In the genomic region with DNA sequence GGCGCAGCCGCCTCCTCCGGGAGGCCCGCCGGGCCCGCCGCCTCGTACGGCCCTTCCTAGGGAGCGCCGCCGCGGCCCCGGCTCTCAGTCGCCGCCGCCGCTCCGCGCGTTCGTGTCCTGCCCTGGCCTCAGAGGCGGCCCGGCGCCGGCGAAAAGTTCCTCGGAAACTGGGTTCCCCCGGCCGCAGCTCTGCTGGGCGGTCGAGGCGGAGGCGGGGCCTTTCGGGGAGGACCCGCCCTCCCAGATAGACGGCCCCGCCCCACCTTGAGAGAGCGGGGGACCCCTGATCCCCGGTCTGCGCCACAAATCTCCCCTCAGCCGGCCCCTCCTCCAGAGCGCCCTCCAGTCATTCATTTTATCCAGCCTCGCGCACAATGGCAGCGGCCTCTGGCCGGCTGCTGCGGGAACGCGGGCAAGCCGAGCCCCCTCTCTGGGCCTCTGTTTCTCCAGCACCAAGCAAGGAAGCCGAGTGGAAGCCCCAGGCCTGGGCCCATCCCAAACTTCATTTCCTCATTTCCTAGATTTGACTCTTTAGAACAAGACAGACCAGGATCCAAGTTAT, we compare ENCODE assay signal across 8 cellular contexts. TPM values are rescaled to one million over a fixed set of nuclear protein-coding genes. Genes with fewer than 3 reads are reported as not detected.
DNase-seq lines count a peak whose midpoint lies in the region; ATAC-seq and TF ChIP-seq lines count a peak whose summit lies in the region.

SREBF1 (minus strand) TSS at position 169 of the 562 bp plus-strand sequence. CDS start 169 bp downstream, outside the sequence.

- H3K27ac Mint-ChIP-seq in activated CD4-positive, alpha-beta T cell treated with anti-CD3 and anti-CD28 coated beads, Interleukin-2, amount 10 ng/mL, durations not matched to agents 7 days and 5 days, result peak within 1 kb of the TSS; percentile 97

- H3K4me1 Mint-ChIP-seq in activated CD4-positive, alpha-beta T cell treated with anti-CD3 and anti-CD28 coated beads, Interleukin-2, amount 10 ng/mL, durations not matched to agents 7 days and 5 days, result peaks cover 72% of the 10 kb centered on the region

- H3K27ac ChIP-seq in Karpas-422 (ENCODE audit: low read length) (peak within 1 kb of the TSS; percentile 78), ectodermal cell (ENCODE audit: insufficient read depth, low read depth, low read length, poor library complexity, severe bottlenecking) (peak within 1 kb of the TSS; percentile 87)

- H3K9me3 Mint-ChIP-seq in activated CD4-positive, alpha-beta T cell treated with anti-CD3 and anti-CD28 coated beads, Interleukin-2, amount 10 ng/mL, durations not matched to agents 7 days and 5 days, result no peaks in the 10 kb centered on the region

- peak within 1 kb of the TSS; percentile 88 for H3K4me2 ChIP-seq in Karpas-422 (ENCODE audit: low read depth, low read length, poor library complexity, severe bottlenecking)

- ATAC-seq in GM21723 (IDR thresholded peaks at IDR 0.05; ENCODE audit: unreplicated experiment), result peak; percentile 36

- H3K9me3 ChIP-seq in Karpas-422 (ENCODE audit: low read length) (no peaks in the 10 kb centered on the region), ectodermal cell (ENCODE audit: control insufficient read depth, low read length) (no peaks in the 10 kb centered on the region)

- H3K27me3 ChIP-seq in GM06990 (replicated peaks; ENCODE audit: control insufficient read depth, insufficient read depth, low read length) (no peaks in the 10 kb centered on the region), Karpas-422 (ENCODE audit: low read length) (no peaks in the 10 kb centered on the region), ectodermal cell (ENCODE audit: control insufficient read depth, insufficient read depth, low read length, poor library complexity, severe bottlenecking) (no peaks in the 10 kb centered on the region)

- 2% methylated on average over 52 of the region's 52 CpGs for WGBS in ectodermal cell, 2 experiments

- H3K9me2 ChIP-seq in Karpas-422 (replicated peaks; ENCODE audit: insufficient read depth, low read length), result no peaks in the 10 kb centered on the region

- H3K79me2 ChIP-seq in Karpas-422 (ENCODE audit: low read length), result peaks cover 39% of the 10 kb centered on the region

- no peak for TF ChIP-seq CTCF in GM06990 (IDR thresholded peaks at IDR 0.05; ENCODE audit: insufficient read depth, low read length, poor library complexity, severe bottlenecking)

- H3K9ac ChIP-seq in Karpas-422 (ENCODE audit: low read length), result peak within 1 kb of the TSS; percentile 78

- peaks cover 67% of the 10 kb centered on the region for H3K4me1 ChIP-seq in Karpas-422 (ENCODE audit: low read length)
- peaks cover 47% of the 10 kb centered on the region for H3K4me1 ChIP-seq in ectodermal cell (ENCODE audit: control insufficient read depth, insufficient read depth, low read length)

- H3K36me3 Mint-ChIP-seq in activated CD4-positive, alpha-beta T cell treated with anti-CD3 and anti-CD28 coated beads, Interleukin-2, amount 10 ng/mL, durations not matched to agents 7 days and 5 days (ENCODE audit: low read depth), result peaks cover 29% of the 10 kb centered on the region

- peaks cover 6% of the 10 kb centered on the region for H4K20me1 ChIP-seq in Karpas-422 (ENCODE audit: insufficient read depth, low read depth, low read length)

- H3K36me3 ChIP-seq in GM06990 (ENCODE audit: control insufficient read depth, insufficient read depth, low read length), result no peaks in the 10 kb centered on the region; the same call in 1 of the 2 replicates
- no peaks in the 10 kb centered on the region for H3K36me3 ChIP-seq in Karpas-422 (ENCODE audit: insufficient read depth, low read length)
- H3K36me3 ChIP-seq in ectodermal cell (ENCODE audit: control insufficient read depth, insufficient read depth, low read length), result no peaks in the 10 kb centered on the region

- POLR2A ChIA-PET in activated CD4-positive, alpha-beta T cell treated with anti-CD3 and anti-CD28 coated beads, Interleukin-2, amount 10 ng/mL, durations not matched to agents 7 days and 5 days (lab: Charles Lee), result interaction anchor here (1.2 to 1.3 kb wide), 3 partner anchors 11 to 13 kb away, joined by 3 to 7 read pairs (median 6); no protein-coding TSS in a partner anchor

- H3K4me3 Mint-ChIP-seq in activated CD4-positive, alpha-beta T cell treated with anti-CD3 and anti-CD28 coated beads, Interleukin-2, amount 10 ng/mL, durations not matched to agents 7 days and 5 days, result peak within 1 kb of the TSS; percentile 87

- CTCF ChIA-PET in activated CD4-positive, alpha-beta T cell treated with anti-CD3 and anti-CD28 coated beads, Interleukin-2, amount 10 ng/mL, durations not matched to agents 7 days and 5 days (lab: Charles Lee), result interaction anchor here (0.6 to 4.3 kb wide), 6 partner anchors 10 to 600 kb away, joined by 3 to 32 read pairs (median 10); partner anchors contain the start of gene FLCN

- no peak within 1 kb of the TSS for H2AFZ ChIP-seq in Karpas-422 (ENCODE audit: low read length)

- DNase-seq in GM06990 (ENCODE audit: extremely low read depth, insufficient read length) (peak; percentile 81), Karpas-422 (peak; percentile 84), lung microvascular endothelial cell (ENCODE audit: low read depth in 2 of 2) (peak; percentile 61 to 63), NCI-H187 (lab: John Stamatoyannopoulos, UW) (no peak)
- DNase-seq in activated CD4-positive, alpha-beta T cell treated with anti-CD3 and anti-CD28 coated beads, Interleukin-2, amount 10 ng/mL, durations not matched to agents 7 days and 5 days, result peak; percentile 61
- peak; percentile 34 to 40 for DNase-seq in stimulated activated CD8-positive, alpha-beta memory T cell treated with anti-CD3 and anti-CD28 coated beads, Interleukin-15, amount 100 ng/mL, for 4 hours (ENCODE audit: low read depth in 2 of 2)

- H3K4me3 ChIP-seq in GM06990 (replicated peaks; ENCODE audit: low read depth, low read length) (peak within 1 kb of the TSS; percentile 89), Karpas-422 (ENCODE audit: low read length) (peak within 1 kb of the TSS; percentile 80), ectodermal cell (ENCODE audit: insufficient read depth, low read depth, low read length) (peak within 1 kb of the TSS; percentile 58)

- no peaks in the 10 kb centered on the region for H3K27me3 Mint-ChIP-seq in activated CD4-positive, alpha-beta T cell treated with anti-CD3 and anti-CD28 coated beads, Interleukin-2, amount 10 ng/mL, durations not matched to agents 7 days and 5 days

RNA-seq across cellular contexts. Expression of gene SREBF1, which starts in this region (rescaled TPM):
- total RNA-seq in Karpas-422 (2014; rRNA removed; shearing (Covaris generic); ENCODE audit: low replicate concordance), result 52.0 and 103 TPM in 2 replicates
- 100 to 1,000 TPM; 175 to 176 TPM for total RNA-seq in activated CD4-positive, alpha-beta T cell treated with anti-CD3 and anti-CD28 coated beads, Interleukin-2, amount 10 ng/mL, durations not matched to agents 7 days and 5 days
- polyA plus RNA-seq in ectodermal cell (2013, experiment 1 of 4), result 58.8 TPM
- polyA plus RNA-seq in ectodermal cell (2013, experiment 2 of 4), result 65.5 TPM
- 33.2 TPM for polyA plus RNA-seq in ectodermal cell (2013, experiment 3 of 4)
- 43.0 TPM for polyA plus RNA-seq in ectodermal cell (2013, experiment 4 of 4)
- total RNA-seq in lung microvascular endothelial cell, result 28.4 and 41.4 TPM in 2 replicates

Comparison
In these comparisons a context has a peak if more than half of its experiments do, and no peak if none do; other contexts are left out.
1. DNase-seq: peak in GM06990 (single experiment), Karpas-422 (single experiment), activated CD4-positive, alpha-beta T cell treated with anti-CD3 and anti-CD28 coated beads, Interleukin-2, amount 10 ng/mL, durations not matched to agents 7 days and 5 days (single experiment), lung microvascular endothelial cell (2 of 2) and stimulated activated CD8-positive, alpha-beta memory T cell treated with anti-CD3 and anti-CD28 coated beads, Interleukin-15, amount 100 ng/mL, for 4 hours (2 of 2); none in NCI-H187 (0 of 2).
2. Peak in every context shown above with its lines, with median percentiles within 50 percentile points of each other: H3K4me3 ChIP-seq.